14 cellular contexts compared by ENCODE assay signal in genomic region chr18:36454258-36454657, GRCh38.
A peak's percentile ranks its signal among the peaks of the same experiment; 100 is the strongest.
DNase-seq lines count a peak whose midpoint lies in the region; ATAC-seq, FAIRE-seq and TF ChIP-seq lines count a peak whose summit lies in the region.
"Had no signal": no experiment of that assay in that cellular context is flagged by ENCODE, and none has a peak within 500 bp of the region (broad histone marks: within the 10 kb centered on the region; RNA-seq: fewer than 3 reads in every experiment).

No MANE protein-coding gene starts in this region.

- TF ChIP-seq CTCF in bronchial epithelial cell (IDR thresholded peaks at IDR 0.05; ENCODE audit: insufficient read depth, low read length, severe bottlenecking) (no peak), pancreas (IDR thresholded peaks at IDR 0.05) (no peak)

- FAIRE-seq in bronchial epithelial cell (lab: Jason Lieb, UNC): peak; percentile 86
- no peak for FAIRE-seq in pancreas (lab: Jason Lieb, UNC)

- no peaks in the 10 kb centered on the region for H3K36me3 ChIP-seq in bronchial epithelial cell (ENCODE audit: control insufficient read depth, insufficient read depth, low read length)
- H3K36me3 ChIP-seq in pancreas: no peaks in the 10 kb centered on the region
- H3K36me3 ChIP-seq: BE2C, HAP-1, SJSA1 had no signal

- H3K4me1 ChIP-seq in pancreas: peaks cover 0 to 7% (median 5%) of the 10 kb centered on the region in 3 donors
- H3K4me1 ChIP-seq: BE2C had no signal

- ATAC-seq in pancreas: peak; percentile 48 to 71 (median 60)
- ATAC-seq in GM19351 (IDR thresholded peaks at IDR 0.05; ENCODE audit: unreplicated experiment): no peak

- H3K4me3 ChIP-seq in bronchial epithelial cell (ENCODE audit: low read depth, low read length): no peak overlapping the region
- H3K4me3 ChIP-seq in pancreas: no peak overlapping the region
- H3K4me3 ChIP-seq: HAP-1, SJSA1 had no signal

- H3K27me3 ChIP-seq in bronchial epithelial cell (ENCODE audit: control insufficient read depth, insufficient read depth, low read length) (no peaks in the 10 kb centered on the region), pancreas (no peaks in the 10 kb centered on the region)
- H3K27me3 ChIP-seq: BE2C, SJSA1 had no signal

- WGBS in pancreas, 2 donors: 83 to 88% methylated on average over 3 of the region's 3 CpGs

- no peak overlapping the region for H3K27ac ChIP-seq in pancreas
- H3K27ac ChIP-seq: SJSA1 had no signal

- intact Hi-C loops in pancreas (cut with DNase I): no loop called here

- H3K9me3 ChIP-seq in pancreas: no peaks in the 10 kb centered on the region
- H3K9me3 ChIP-seq: BE2C, HAP-1, SJSA1 had no signal

- DNase-seq in HPDE6-E6E7 (ENCODE audit: extremely low spot score): peak; percentile 72
- DNase-seq in NCI-H69 (lab: John Stamatoyannopoulos, UW): peak; percentile 52
- peak; percentile 94 for DNase-seq in bronchial epithelial cell (ENCODE audit: low read depth)
- DNase-seq in pancreas: no peak
- no peak for DNase-seq in amniotic stem cell (lab: John Stamatoyannopoulos, UW)
- DNase-seq in NCI-H1092 treated with DMSO at 0.1 percent for 48 hours (lab: John Stamatoyannopoulos, UW): no peak
- DNase-seq: BE2C; CD4-positive, alpha-beta memory T cell; Kasumi-1; MV-4-11; SW 1271 had no signal

Comparison
In these comparisons a context has a peak if more than half of its experiments do, and no peak if none do; other contexts are left out.
1. DNase-seq: peak in HPDE6-E6E7 (single experiment), NCI-H69 (single experiment) and bronchial epithelial cell (single experiment); none in pancreas (0 of 6), amniotic stem cell (single experiment) and NCI-H1092 treated with DMSO at 0.1 percent for 48 hours (single experiment).